In the genomic region with DNA sequence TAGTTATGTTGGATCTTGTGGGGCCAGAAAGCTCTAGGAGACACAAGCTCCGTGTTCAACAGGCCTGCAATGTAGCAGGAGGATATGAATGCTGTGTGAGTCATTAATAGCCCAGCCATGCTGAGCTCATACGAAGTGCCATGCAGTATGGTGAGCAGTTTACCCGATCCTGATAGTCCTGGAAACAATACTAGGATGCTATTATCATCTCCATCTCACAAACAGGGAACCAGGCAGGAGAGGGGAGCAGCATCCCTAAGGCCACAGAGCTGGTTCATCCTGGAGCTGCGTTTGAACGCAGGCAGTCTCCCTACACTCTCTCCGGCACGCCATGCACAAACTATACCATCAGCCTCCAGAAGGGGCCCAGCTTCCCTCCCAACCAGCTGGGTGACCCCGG, we compare ENCODE assay signal across 10 cellular contexts. TPM values are rescaled to one million over a fixed set of nuclear protein-coding genes. Genes with fewer than 3 reads are reported as not detected.
DNase-seq lines count a peak whose midpoint lies in the region; ATAC-seq and TF ChIP-seq lines count a peak whose summit lies in the region.
"Had no signal": no experiment of that assay in that cellular context is flagged by ENCODE, and none has a peak within 500 bp of the region (broad histone marks: within the 10 kb centered on the region; RNA-seq: fewer than 3 reads in every experiment).

No MANE protein-coding gene starts in this region.

- no peak for ATAC-seq in GM19035 (IDR thresholded peaks at IDR 0.05; ENCODE audit: unreplicated experiment)

- no peaks in the 10 kb centered on the region for H3K9me3 ChIP-seq in stomach
- H3K9me3 ChIP-seq: left ventricle myocardium inferior had no signal

- H3K36me3 ChIP-seq in stomach, result no peaks in the 10 kb centered on the region
- H3K36me3 ChIP-seq: left ventricle myocardium inferior had no signal

- WGBS in stomach, 5 donors, result 65 to 73% (median 71%) methylated on average over 8 of the region's 8 CpGs

- H3K27ac Mint-ChIP-seq in progenitor cell of endocrine pancreas, result peak overlapping the region; percentile 48

- H3K4me3 Mint-ChIP-seq in progenitor cell of endocrine pancreas (ENCODE audit: low read depth), result no peak overlapping the region

- H3K27ac ChIP-seq in stomach, result peak overlapping the region in 1 of 5 donors; percentile 8
- H3K27ac ChIP-seq: left ventricle myocardium inferior had no signal

- no peak for TF ChIP-seq EP300 in stomach (IDR thresholded peaks at IDR 0.05)

- no peaks in the 10 kb centered on the region for H3K9me3 Mint-ChIP-seq in progenitor cell of endocrine pancreas (ENCODE audit: low read depth)

- TF ChIP-seq CTCF in progenitor cell of endocrine pancreas (IDR thresholded peaks at IDR 0.05; ENCODE audit: unreplicated experiment), result no peak
- TF ChIP-seq CTCF in stomach (IDR thresholded peaks at IDR 0.05), result no peak

- no peaks in the 10 kb centered on the region for H3K4me1 Mint-ChIP-seq in progenitor cell of endocrine pancreas (ENCODE audit: low read depth)

- no peak overlapping the region for H3K4me3 ChIP-seq in stomach
- H3K4me3 ChIP-seq: left ventricle myocardium inferior had no signal

- H3K4me1 ChIP-seq in stomach, result peaks cover 0 to 11% (median 5%) of the 10 kb centered on the region in 4 donors

- H3K36me3 Mint-ChIP-seq in progenitor cell of endocrine pancreas (ENCODE audit: insufficient read depth), result no peaks in the 10 kb centered on the region

- in situ Hi-C loops in Caki2 (cut with HindIII; ENCODE audit: low pct_unique_long_range_greater_than_20kb, low sequenced_read_pairs), result no loop called here

- H3K27me3 Mint-ChIP-seq in progenitor cell of endocrine pancreas, result no peaks in the 10 kb centered on the region

- intact Hi-C loops in stomach (cut with DNase I; ENCODE audit: low total_unique reads), result no loop called here

- no peak for TF ChIP-seq POLR2A in stomach (IDR thresholded peaks at IDR 0.05)

- no peaks in the 10 kb centered on the region for H3K27me3 ChIP-seq in stomach

- DNase-seq in Caki2 (ENCODE audit: low read depth) (peak; percentile 33), RKO (ENCODE audit: low spot score) (peak; percentile 86), fibroblast of gingiva (ENCODE audit: low read depth) (peak; percentile 69), progenitor cell of endocrine pancreas (ENCODE audit: low spot score, unreplicated experiment) (no peak), stomach (no peak), NCI-H526 (lab: John Stamatoyannopoulos, UW) (no peak)
- no peak for DNase-seq in activated naive CD4-positive, alpha-beta T cell treated with Interleukin-2 at 50 U/mL for 16 hours
- DNase-seq: left ventricle myocardium inferior, NCI-H2029 had no signal

RNA-seq across cellular contexts. Expression of a gene that starts 20.5 kb away (rescaled TPM):
- total RNA-seq in Caki2 (2014; rRNA removed; shearing (Covaris generic); ENCODE audit: low replicate concordance), result 14.6 and 16.2 TPM in 2 replicates
- total RNA-seq in progenitor cell of endocrine pancreas (46.6 and 47.0 TPM in 2 replicates), stomach (100 to 1,000 TPM in 1 of 5 donors, 10 to 100 TPM in 4; 15.1 to 110 (median 48.7) TPM)
- 10 to 100 TPM in 2 of 3 donors, 1 to 10 TPM in 1; 6.8 to 14.3 (median 13.4) TPM for polyA plus RNA-seq in stomach

Comparison
In these comparisons a context has a peak if more than half of its experiments do, and no peak if none do; other contexts are left out.
1. DNase-seq: peak in Caki2 (single experiment), RKO (single experiment) and fibroblast of gingiva (single experiment); none in progenitor cell of endocrine pancreas (single experiment), stomach (single experiment), NCI-H526 (0 of 2) and activated naive CD4-positive, alpha-beta T cell treated with Interleukin-2 at 50 U/mL for 16 hours (single experiment).